12 cellular contexts compared by ENCODE assay signal in the genomic region with DNA sequence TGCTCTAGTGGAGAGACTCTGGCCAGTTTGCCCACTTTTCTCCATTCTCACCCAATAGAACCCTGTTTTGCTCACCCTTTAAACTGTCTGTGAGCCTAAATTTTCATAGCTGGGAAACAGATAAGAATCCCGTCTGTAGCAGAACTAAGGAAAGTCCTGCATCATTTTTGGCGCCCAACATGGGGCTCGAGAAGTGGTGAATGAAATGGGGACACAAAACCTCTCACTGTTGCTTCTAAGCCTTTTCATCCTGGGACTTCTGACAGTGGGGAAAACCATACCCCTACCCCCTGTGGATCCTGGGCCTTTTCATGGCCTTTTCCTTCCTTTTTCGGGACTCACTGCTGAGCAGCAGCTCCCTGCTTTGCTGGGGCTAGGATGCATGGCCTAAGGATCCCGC.
A peak's percentile ranks its signal among the peaks of the same experiment; 100 is the strongest.
DNase-seq lines count a peak whose midpoint lies in the region; ATAC-seq and TF ChIP-seq lines count a peak whose summit lies in the region.
"Had no signal": no experiment of that assay in that cellular context is flagged by ENCODE, and none has a peak within 500 bp of the region (broad histone marks: within the 10 kb centered on the region; RNA-seq: fewer than 3 reads in every experiment).

No MANE protein-coding gene starts in this region.

- TF ChIP-seq CTCF in fibroblast of villous mesenchyme (IDR thresholded peaks at IDR 0.05; ENCODE audit: insufficient read depth, low read depth, low read length): no peak

- peaks cover 55% of the 10 kb centered on the region for H3K9me3 Mint-ChIP-seq in activated T-cell treated with anti-CD3 and anti-CD28 coated beads, Interleukin-2, amount 50 U/mL, for 24 hours
- peaks cover 62% of the 10 kb centered on the region for H3K9me3 Mint-ChIP-seq in activated CD4-positive, alpha-beta T cell treated with anti-CD3 and anti-CD28 coated beads, Interleukin-2, amount 10 ng/mL, durations not matched to agents 7 days and 5 days

- H3K27me3 Mint-ChIP-seq in activated T-cell treated with anti-CD3 and anti-CD28 coated beads, Interleukin-2, amount 50 U/mL, for 24 hours: no peaks in the 10 kb centered on the region
- no peaks in the 10 kb centered on the region for H3K27me3 Mint-ChIP-seq in activated CD4-positive, alpha-beta T cell treated with anti-CD3 and anti-CD28 coated beads, Interleukin-2, amount 10 ng/mL, durations not matched to agents 7 days and 5 days

- no peaks in the 10 kb centered on the region for H3K4me1 Mint-ChIP-seq in activated T-cell treated with anti-CD3 and anti-CD28 coated beads, Interleukin-2, amount 50 U/mL, for 24 hours (ENCODE audit: low read depth)
- H3K4me1 Mint-ChIP-seq in activated CD4-positive, alpha-beta T cell treated with anti-CD3 and anti-CD28 coated beads, Interleukin-2, amount 10 ng/mL, durations not matched to agents 7 days and 5 days: no peaks in the 10 kb centered on the region
- H3K4me1 Mint-ChIP-seq: stimulated activated effector memory CD8-positive, alpha-beta T cell treated with anti-CD3 and anti-CD28 coated beads, Interleukin-12 subunit alpha, Interleukin-12 subunit beta, amount 100 ng/mL, for 72 hours had no signal

- CTCF ChIA-PET in activated CD4-positive, alpha-beta T cell treated with anti-CD3 and anti-CD28 coated beads, Interleukin-2, amount 10 ng/mL, durations not matched to agents 7 days and 5 days (lab: Charles Lee): no interaction called here

- H3K36me3 Mint-ChIP-seq in activated T-cell treated with anti-CD3 and anti-CD28 coated beads, Interleukin-2, amount 50 U/mL, for 24 hours (ENCODE audit: low read depth): peaks cover 82% of the 10 kb centered on the region
- peaks cover 70% of the 10 kb centered on the region for H3K36me3 Mint-ChIP-seq in activated CD4-positive, alpha-beta T cell treated with anti-CD3 and anti-CD28 coated beads, Interleukin-2, amount 10 ng/mL, durations not matched to agents 7 days and 5 days (ENCODE audit: low read depth)
- H3K36me3 Mint-ChIP-seq: stimulated activated effector memory CD8-positive, alpha-beta T cell treated with anti-CD3 and anti-CD28 coated beads, Interleukin-12 subunit alpha, Interleukin-12 subunit beta, amount 100 ng/mL, for 72 hours had no signal

- DNase-seq in activated T-cell treated with anti-CD3 and anti-CD28 coated beads, Interleukin-2, amount 50 U/mL, for 1 hour: peak; percentile 20
- DNase-seq in activated T-cell treated with anti-CD3 and anti-CD28 coated beads, Interleukin-2, amount 50 U/mL, for 24 hours: no peak
- peak; percentile 10 for DNase-seq in activated CD4-positive, alpha-beta T cell treated with anti-CD3 and anti-CD28 coated beads, Interleukin-2, amount 10 ng/mL, durations not matched to agents 7 days and 5 days
- peak; percentile 17 for DNase-seq in fibroblast of villous mesenchyme (ENCODE audit: low read depth)
- peak; percentile 0 for DNase-seq in stimulated activated naive CD4-positive, alpha-beta T cell treated with Interleukin-2 at 50 U/mL for 16 hours (lab: John Stamatoyannopoulos, UW)
- DNase-seq in NCI-H1105 treated with DMSO at 0.1 percent for 48 hours (lab: John Stamatoyannopoulos, UW): no peak
- DNase-seq: head of caudate nucleus, IMR-90, NCI-H446 had no signal

- H3K4me3 Mint-ChIP-seq in activated T-cell treated with anti-CD3 and anti-CD28 coated beads, Interleukin-2, amount 50 U/mL, for 24 hours: no peak overlapping the region
- H3K4me3 Mint-ChIP-seq in activated CD4-positive, alpha-beta T cell treated with anti-CD3 and anti-CD28 coated beads, Interleukin-2, amount 10 ng/mL, durations not matched to agents 7 days and 5 days: no peak overlapping the region
- H3K4me3 Mint-ChIP-seq: stimulated activated effector memory CD8-positive, alpha-beta T cell treated with anti-CD3 and anti-CD28 coated beads, Interleukin-12 subunit alpha, Interleukin-12 subunit beta, amount 100 ng/mL, for 72 hours had no signal

- POLR2A ChIA-PET in activated CD4-positive, alpha-beta T cell treated with anti-CD3 and anti-CD28 coated beads, Interleukin-2, amount 10 ng/mL, durations not matched to agents 7 days and 5 days (lab: Charles Lee): no interaction called here

- ATAC-seq in GM19324 (IDR thresholded peaks at IDR 0.05; ENCODE audit: low FRiP score, unreplicated experiment) (no peak), GM21381 (IDR thresholded peaks at IDR 0.05; ENCODE audit: unreplicated experiment) (no peak)
- ATAC-seq: stimulated activated effector memory CD8-positive, alpha-beta T cell treated with anti-CD3 and anti-CD28 coated beads, Interleukin-12 subunit alpha, Interleukin-12 subunit beta, amount 100 ng/mL, for 72 hours had no signal

- H3K4me3 ChIP-seq in fibroblast of villous mesenchyme (ENCODE audit: low read depth, low read length): no peak overlapping the region

- no peak overlapping the region for H3K27ac Mint-ChIP-seq in activated T-cell treated with anti-CD3 and anti-CD28 coated beads, Interleukin-2, amount 50 U/mL, for 24 hours
- no peak overlapping the region for H3K27ac Mint-ChIP-seq in activated CD4-positive, alpha-beta T cell treated with anti-CD3 and anti-CD28 coated beads, Interleukin-2, amount 10 ng/mL, durations not matched to agents 7 days and 5 days
- H3K27ac Mint-ChIP-seq: stimulated activated effector memory CD8-positive, alpha-beta T cell treated with anti-CD3 and anti-CD28 coated beads, Interleukin-12 subunit alpha, Interleukin-12 subunit beta, amount 100 ng/mL, for 72 hours had no signal

Comparison
In these comparisons a context has a peak if more than half of its experiments do, and no peak if none do; other contexts are left out.
1. DNase-seq: peak in activated T-cell treated with anti-CD3 and anti-CD28 coated beads, Interleukin-2, amount 50 U/mL, for 1 hour (single experiment), activated CD4-positive, alpha-beta T cell treated with anti-CD3 and anti-CD28 coated beads, Interleukin-2, amount 10 ng/mL, durations not matched to agents 7 days and 5 days (single experiment), fibroblast of villous mesenchyme (single experiment) and stimulated activated naive CD4-positive, alpha-beta T cell treated with Interleukin-2 at 50 U/mL for 16 hours (single experiment); none in activated T-cell treated with anti-CD3 and anti-CD28 coated beads, Interleukin-2, amount 50 U/mL, for 24 hours (single experiment) and NCI-H1105 treated with DMSO at 0.1 percent for 48 hours (single experiment).